10 cellular contexts compared by ENCODE assay signal in the genomic region with DNA sequence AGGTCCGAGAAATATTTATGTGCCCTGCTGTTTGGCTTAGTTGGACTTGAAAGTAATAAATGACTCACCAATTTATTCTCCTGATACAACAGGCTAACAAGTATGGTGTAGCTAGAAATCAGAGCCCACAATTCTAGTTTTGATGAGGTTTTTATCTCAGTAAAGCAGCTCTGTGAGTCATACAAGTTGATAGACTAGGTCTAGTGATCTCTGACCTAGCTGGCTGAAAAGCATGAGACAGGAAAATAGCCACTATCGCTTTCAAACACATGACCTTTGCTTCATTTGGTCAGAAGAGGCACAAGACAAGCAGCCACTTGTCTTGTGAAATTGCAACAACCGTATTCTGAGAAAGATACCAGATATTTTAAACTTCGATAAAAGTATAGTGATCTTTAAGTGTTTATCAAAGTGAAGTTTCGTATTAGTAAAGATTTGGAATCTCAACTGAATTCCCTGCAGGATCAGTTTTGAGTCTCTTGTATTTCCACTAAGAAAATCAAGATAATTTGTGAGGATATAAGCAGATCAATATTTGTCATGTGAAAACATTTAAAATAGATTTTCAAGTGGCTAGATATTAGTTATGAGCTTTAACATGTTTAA.
A peak's percentile ranks its signal among the peaks of the same experiment; 100 is the strongest.
DNase-seq lines count a peak whose midpoint lies in the region; ATAC-seq and TF ChIP-seq lines count a peak whose summit lies in the region.
"Had no signal": no experiment of that assay in that cellular context is flagged by ENCODE, and none has a peak within 500 bp of the region (broad histone marks: within the 10 kb centered on the region; RNA-seq: fewer than 3 reads in every experiment).

No MANE protein-coding gene starts in this region.

- H3K27me3 ChIP-seq in fibroblast of lung (ENCODE audit: control insufficient read depth, insufficient read depth, low read length): no peaks in the 10 kb centered on the region

- TF ChIP-seq CTCF in fibroblast of lung (conservative IDR thresholded peaks at IDR 0.05 in 1 of 2, IDR thresholded peaks at IDR 0.05 in 1 of 2; ENCODE audit: low read depth in 1 of 2, low read length in 2 of 2): no peak

- no peaks in the 10 kb centered on the region for H3K9me3 ChIP-seq in fibroblast of lung (ENCODE audit: control insufficient read depth, insufficient read depth, low read depth, low read length)

- H3K27ac Mint-ChIP-seq in stimulated activated memory B cell treated with anti-CD40 and anti-IgM and Interleukin-4, amounts not matched to agents 10 μg/mL and 1 μg/mL and 100 μg/mL, for 72 hours: peak overlapping the region; percentile 41

- ATAC-seq in GM19438 (IDR thresholded peaks at IDR 0.05; ENCODE audit: low read depth, unreplicated experiment) (peak; percentile 74), HG03442 (IDR thresholded peaks at IDR 0.05; ENCODE audit: unreplicated experiment) (peak; percentile 93)
- ATAC-seq in stimulated activated memory B cell treated with anti-CD40 and anti-IgM and Interleukin-4, amounts not matched to agents 10 μg/mL and 1 μg/mL and 100 μg/mL, for 72 hours: peak; percentile 86

- no peaks in the 10 kb centered on the region for H3K9me3 Mint-ChIP-seq in stimulated activated memory B cell treated with anti-CD40 and anti-IgM and Interleukin-4, amounts not matched to agents 10 μg/mL and 1 μg/mL and 100 μg/mL, for 72 hours

- H3K4me1 Mint-ChIP-seq in stimulated activated memory B cell treated with anti-CD40 and anti-IgM and Interleukin-4, amounts not matched to agents 10 μg/mL and 1 μg/mL and 100 μg/mL, for 72 hours: peaks cover 8% of the 10 kb centered on the region

- no peaks in the 10 kb centered on the region for H3K4me1 ChIP-seq in fibroblast of lung (ENCODE audit: control insufficient read depth, extremely low read depth, insufficient read depth, low read length)

- no peaks in the 10 kb centered on the region for H4K20me1 ChIP-seq in fibroblast of lung (ENCODE audit: control insufficient read depth, extremely low read depth, insufficient read depth, low read length)

- no peak overlapping the region for H2AFZ ChIP-seq in fibroblast of lung (ENCODE audit: low read length)

- H3K4me2 ChIP-seq in fibroblast of lung (ENCODE audit: extremely low read depth, insufficient read depth, low read length): no peak overlapping the region

- H3K79me2 ChIP-seq in fibroblast of lung (ENCODE audit: control insufficient read depth, insufficient read depth, low read length): no peaks in the 10 kb centered on the region

- H3K27ac ChIP-seq in fibroblast of lung (ENCODE audit: insufficient read depth, low read length): no peak overlapping the region

- H3K36me3 Mint-ChIP-seq in stimulated activated memory B cell treated with anti-CD40 and anti-IgM and Interleukin-4, amounts not matched to agents 10 μg/mL and 1 μg/mL and 100 μg/mL, for 72 hours: no peaks in the 10 kb centered on the region

- no peak overlapping the region for H3K9ac ChIP-seq in fibroblast of lung (ENCODE audit: insufficient read depth, low read length)

- no peaks in the 10 kb centered on the region for H3K27me3 Mint-ChIP-seq in stimulated activated memory B cell treated with anti-CD40 and anti-IgM and Interleukin-4, amounts not matched to agents 10 μg/mL and 1 μg/mL and 100 μg/mL, for 72 hours

- no peak overlapping the region for H3K4me3 ChIP-seq in fibroblast of lung (replicated peaks in 1 of 4; ENCODE audit: control extremely low read depth in 1 of 4, insufficient read depth in 1 of 4, low read depth in 3 of 4, low read length in 4 of 4)

- H3K4me3 Mint-ChIP-seq in stimulated activated memory B cell treated with anti-CD40 and anti-IgM and Interleukin-4, amounts not matched to agents 10 μg/mL and 1 μg/mL and 100 μg/mL, for 72 hours: no peak overlapping the region

- DNase-seq in fibroblast of lung (ENCODE audit: low read depth in 2 of 2) (peak; percentile 4 to 19), iPS-NIHi11 (ENCODE audit: low spot score) (no peak), COLO668 (lab: John Stamatoyannopoulos, UW; ENCODE audit: unreplicated experiment) (no peak), dedifferentiated amniotic fluid mesenchymal stem cell (ENCODE audit: extremely low spot score) (no peak)
- DNase-seq: activated T-cell treated with anti-CD3 and anti-CD28 coated beads, Interleukin-2, amount 50 U/mL, for 1 hour; head of caudate nucleus; NCI-H446 had no signal

- no peaks in the 10 kb centered on the region for H3K36me3 ChIP-seq in fibroblast of lung (ENCODE audit: control insufficient read depth, insufficient read depth, low read length)

Comparison
In these comparisons a context has a peak if more than half of its experiments do, and no peak if none do; other contexts are left out.
1. DNase-seq: peak in fibroblast of lung (2 of 2); none in iPS-NIHi11 (single experiment), COLO668 (single experiment) and dedifferentiated amniotic fluid mesenchymal stem cell (single experiment).
2. Peak in every context shown above with its lines, with median percentiles within 50 percentile points of each other: ATAC-seq.